8 cellular contexts compared by ENCODE assay signal in genomic region chr4:87235020-87235671, GRCh38. TPM values are rescaled to one million over a fixed set of nuclear protein-coding genes. Genes with fewer than 3 reads are reported as not detected.
DNase-seq lines count a peak whose midpoint lies in the region; ATAC-seq and TF ChIP-seq lines count a peak whose summit lies in the region.

No MANE protein-coding gene starts in this region.

- no peak for DNase-seq in CD4-positive, alpha-beta T cell
- DNase-seq in LHCN-M2 (ENCODE audit: low read depth), result peak; percentile 30
- DNase-seq in coronary artery (ENCODE audit: low spot score), result no peak
- no peak for DNase-seq in natural killer cell treated with Interleukin-12 subunit alpha and Interleukin-12 subunit beta and Interleukin-15 and Interleukin-18, amount 100 ng/mL, for 72 hours (ENCODE audit: low spot score)
- no peak for DNase-seq in RPMI8226
- DNase-seq in NCI-H748 (lab: John Stamatoyannopoulos, UW; ENCODE audit: unreplicated experiment), result no peak
- no peak for DNase-seq in SW480 (ENCODE audit: low spot score)

- TF ChIP-seq CTCF in CD4-positive, alpha-beta T cell (IDR thresholded peaks at IDR 0.05), result no peak
- no peak for TF ChIP-seq CTCF in coronary artery (IDR thresholded peaks at IDR 0.05)

- POLR2A ChIA-PET in CD4-positive, alpha-beta T cell (lab: Charles Lee), result interaction anchor here (0.6 to 0.7 kb wide), 3 partner anchors 16 to 312 kb away, joined by 3 to 4 read pairs (median 3); no protein-coding TSS in a partner anchor

- H3K4me1 Mint-ChIP-seq in CD4-positive, alpha-beta T cell (ENCODE audit: low read depth), result peaks cover 7% of the 10 kb centered on the region
- peaks cover 0 to 4% of the 10 kb centered on the region in 2 donors for H3K4me1 Mint-ChIP-seq in natural killer cell treated with Interleukin-12 subunit alpha and Interleukin-12 subunit beta and Interleukin-15 and Interleukin-18, amount 100 ng/mL, for 72 hours (ENCODE audit: low read depth in 2 of 2)

- H3K9me3 ChIP-seq in CD4-positive, alpha-beta T cell (ENCODE audit: control insufficient read depth, low read length), result no peaks in the 10 kb centered on the region

- H3K27me3 Mint-ChIP-seq in CD4-positive, alpha-beta T cell, result peaks cover 12% of the 10 kb centered on the region
- H3K27me3 Mint-ChIP-seq in natural killer cell treated with Interleukin-12 subunit alpha and Interleukin-12 subunit beta and Interleukin-15 and Interleukin-18, amount 100 ng/mL, for 72 hours, result peaks cover 10 to 14% of the 10 kb centered on the region in 2 donors

- intact Hi-C loops in CD4-positive, alpha-beta T cell (cut with DNase I, micrococcal nuclease), result loop anchor here (1.0 to 10.0 kb wide), 7 partner anchors 14 to 740 kb away; partner anchors contain the start of genes KLHL8 (in 1 of the 2) and NUDT9 (in 1 of the 2)

- peak overlapping the region; percentile 55 for H3K27ac Mint-ChIP-seq in CD4-positive, alpha-beta T cell
- peak overlapping the region in 1 of 2 donors; percentile 78 for H3K27ac Mint-ChIP-seq in natural killer cell treated with Interleukin-12 subunit alpha and Interleukin-12 subunit beta and Interleukin-15 and Interleukin-18, amount 100 ng/mL, for 72 hours

- ATAC-seq in CD4-positive, alpha-beta T cell (ENCODE audit: poor library complexity), result no peak
- ATAC-seq in natural killer cell treated with Interleukin-12 subunit alpha and Interleukin-12 subunit beta and Interleukin-15 and Interleukin-18, amount 100 ng/mL, for 72 hours, result no peak
- ATAC-seq in GM21381 (IDR thresholded peaks at IDR 0.05; ENCODE audit: unreplicated experiment), result no peak

- H3K36me3 Mint-ChIP-seq in CD4-positive, alpha-beta T cell (ENCODE audit: low read depth), result no peaks in the 10 kb centered on the region
- no peaks in the 10 kb centered on the region for H3K36me3 Mint-ChIP-seq in natural killer cell treated with Interleukin-12 subunit alpha and Interleukin-12 subunit beta and Interleukin-15 and Interleukin-18, amount 100 ng/mL, for 72 hours

- peak overlapping the region; percentile 89 for H3K4me3 Mint-ChIP-seq in CD4-positive, alpha-beta T cell
- peak overlapping the region; percentile 84 for H3K4me3 Mint-ChIP-seq in natural killer cell treated with Interleukin-12 subunit alpha and Interleukin-12 subunit beta and Interleukin-15 and Interleukin-18, amount 100 ng/mL, for 72 hours

- H3K9me3 Mint-ChIP-seq in CD4-positive, alpha-beta T cell, result no peaks in the 10 kb centered on the region
- H3K9me3 Mint-ChIP-seq in natural killer cell treated with Interleukin-12 subunit alpha and Interleukin-12 subunit beta and Interleukin-15 and Interleukin-18, amount 100 ng/mL, for 72 hours, result no peaks in the 10 kb centered on the region

- no peaks in the 10 kb centered on the region for H3K27me3 ChIP-seq in CD4-positive, alpha-beta T cell (ENCODE audit: control insufficient read depth, insufficient read depth, low read length)

- H3K4me3 ChIP-seq in coronary artery, result peak overlapping the region; percentile 69

- no peak overlapping the region for H3K27ac ChIP-seq in CD4-positive, alpha-beta T cell (ENCODE audit: low read depth, low read length)
- H3K27ac ChIP-seq in coronary artery, result no peak overlapping the region

- CTCF ChIA-PET in CD4-positive, alpha-beta T cell (lab: Charles Lee), result interaction anchor here (0.7 to 4.7 kb wide), 6 partner anchors 11 to 313 kb away, joined by 3 to 27 read pairs (median 6); partner anchors contain the start of gene KLHL8

RNA-seq across cellular contexts. Expression of gene KLHL8, which starts 14.7 kb away (rescaled TPM):
- total RNA-seq in CD4-positive, alpha-beta T cell, result 1 to 10 TPM; 6.3 to 7.0 TPM
- 6.7 and 7.5 TPM in 2 replicates for total RNA-seq in LHCN-M2 (2014; rRNA removed)
- 2.9 TPM for polyA plus RNA-seq in LHCN-M2 (2012)
- total RNA-seq in natural killer cell treated with Interleukin-12 subunit alpha and Interleukin-12 subunit beta and Interleukin-15 and Interleukin-18, amount 100 ng/mL, for 72 hours, result 10 to 100 TPM; 15.7 to 18.8 TPM
